ENCODE assay signal across 22 cellular contexts in genomic region chr4:72205298-72205697, GRCh38.
"Had no signal": no experiment of that assay in that cellular context is flagged by ENCODE, and none has a peak within 500 bp of the region (broad histone marks: within the 10 kb centered on the region; RNA-seq: fewer than 3 reads in every experiment).

No MANE protein-coding gene starts in this region.

- H3K36me3 ChIP-seq: breast epithelium, neutrophil, right lobe of liver, transverse colon had no signal

- DNase-seq: activated CD4-positive, alpha-beta T cell treated with anti-CD3 and anti-CD28 coated beads for 36 hours; activated CD4-positive, alpha-beta T cell treated with anti-CD3 and anti-CD28 coated beads, Interleukin-2, amount 50 U/mL, for 4 hours; activated CD4-positive, CD25-positive, alpha-beta regulatory T cell; activated naive CD4-positive, alpha-beta T cell; activated T-cell treated with anti-CD3 and anti-CD28 coated beads for 4 hours; activated T-cell treated with anti-CD3 and anti-CD28 coated beads, Interleukin-2, amount 50 U/mL, for 72 hours; endodermal cell; foreskin fibroblast; head of caudate nucleus; hippocampal formation; immature natural killer cell; naive B cell; nephron progenitor cell; right lobe of liver; stimulated activated CD4-positive, alpha-beta T cell treated with anti-CD3 and anti-CD28 coated beads, Interleukin-2, amount 100 ng/mL, for 48 hours; stimulated activated naive CD8-positive, alpha-beta T cell treated with anti-CD3 and anti-CD28 coated beads, Interleukin-15, Interleukin-2, amounts not matched to agents 100 U/mL and 50 U/mL, for 24 hours; testis; transverse colon had no signal

- H3K9me3 ChIP-seq: breast epithelium, neutrophil, right lobe of liver, testis, transverse colon had no signal

- H3K4me3 ChIP-seq: breast epithelium, right lobe of liver, testis, transverse colon had no signal

- ATAC-seq: activated CD4-positive, alpha-beta T cell treated with anti-CD3 and anti-CD28 coated beads for 36 hours; activated naive CD4-positive, alpha-beta T cell treated with anti-CD3 and anti-CD28 coated beads, Interleukin-2, amount 50 U/mL, for 72 hours; activated T-cell treated with anti-CD3 and anti-CD28 coated beads, Interleukin-2, amount 50 U/mL, for 72 hours; esophagus mucosa; right lobe of liver; stimulated activated naive CD8-positive, alpha-beta T cell treated with anti-CD3 and anti-CD28 coated beads, Interleukin-15, Interleukin-2, amounts not matched to agents 100 U/mL and 50 U/mL, for 24 hours had no signal

- H3K4me1 ChIP-seq: breast epithelium, right lobe of liver, testis, transverse colon had no signal

- H3K27ac ChIP-seq: breast epithelium, neutrophil, right lobe of liver, testis, transverse colon had no signal
